Comparison of ENCODE assay signal across 26 cellular contexts in the genomic region with DNA sequence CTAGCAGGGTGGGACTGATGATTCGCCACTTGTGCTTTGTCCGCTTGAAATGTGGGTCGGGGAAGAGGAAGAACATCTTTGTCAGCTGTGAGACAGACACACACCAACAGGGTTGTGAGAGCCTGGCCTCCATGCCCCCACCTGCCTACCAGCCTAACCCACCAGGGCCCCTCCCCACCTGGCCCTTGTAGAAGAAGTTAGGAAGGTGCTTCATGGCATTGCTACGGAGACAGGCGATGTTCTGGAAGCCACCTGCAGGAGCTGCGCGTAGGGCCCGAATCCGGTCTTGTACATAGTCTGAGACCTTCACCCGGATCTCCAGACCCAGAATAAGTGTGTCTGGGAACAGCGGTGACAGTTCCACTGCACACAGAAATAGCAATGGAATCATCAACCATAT. TPM values are rescaled to one million over a fixed set of nuclear protein-coding genes. Genes with fewer than 3 reads are reported as not detected.
DNase-seq lines count a peak whose midpoint lies in the region; ATAC-seq and TF ChIP-seq lines count a peak whose summit lies in the region.
"Had no signal": no experiment of that assay in that cellular context is flagged by ENCODE, and none has a peak within 500 bp of the region (broad histone marks: within the 10 kb centered on the region; RNA-seq: fewer than 3 reads in every experiment).

No MANE protein-coding gene starts in this region.

- peak; percentile 60 for DNase-seq in activated effector memory CD4-positive, alpha-beta T cell treated with anti-CD3 and anti-CD28 coated beads, Interleukin-2, amount 50 U/mL, for 16 hours
- DNase-seq in activated effector memory CD4-positive, alpha-beta T cell treated with Interleukin-2 at 50 U/mL for 16 hours: no peak
- no peak for DNase-seq in immature natural killer cell
- no peak for DNase-seq in aorta
- DNase-seq: activated CD4-positive, alpha-beta T cell treated with anti-CD3 and anti-CD28 coated beads, Interleukin-2, amount 50 U/mL, for 48 hours; endodermal cell; esophagus squamous epithelium; foreskin melanocyte; HFFc6; Karpas-422; left cardiac atrium; NCI-H1417 treated with DMSO at 0.1 percent for 48 hours; NCI-H2107; NCI-H446 treated with DMSO at 0.1 percent for 48 hours; right lobe of liver; SK-N-SH; stimulated activated CD4-positive, alpha-beta T cell treated with anti-CD3 and anti-CD28 coated beads, Interleukin-2, amount 100 ng/mL, for 48 hours; trophoblast cell had no signal

- H3K4me3 ChIP-seq in HEK293 (ENCODE audit: low read depth, low read length) (no peak overlapping the region), aorta (ENCODE audit: low read length in 2 of 2) (no peak overlapping the region)
- H3K4me3 ChIP-seq: ascending aorta; BLaER1 treated with 17β-estradiol and CSF1 and Interleukin-3, amounts not matched to agents 10 nM and 100 nM; esophagus squamous epithelium; right lobe of liver had no signal

- H3K4me1 ChIP-seq in HEK293 (ENCODE audit: control insufficient read depth, insufficient read depth, low read length) (peaks cover 21% of the 10 kb centered on the region), aorta (ENCODE audit: control insufficient read depth in 1 of 2, insufficient read depth in 2 of 2, low read length in 2 of 2) (no peaks in the 10 kb centered on the region)

- no peaks in the 10 kb centered on the region for H3K9me3 ChIP-seq in HEK293 (ENCODE audit: control insufficient read depth, insufficient read depth, low read depth, low read length)
- no peaks in the 10 kb centered on the region for H3K9me3 ChIP-seq in aorta (ENCODE audit: control insufficient read depth, low read length)
- H3K9me3 ChIP-seq: ascending aorta, esophagus squamous epithelium, neutrophil, right lobe of liver, SK-N-SH had no signal

- no peaks in the 10 kb centered on the region for H3K9me3 Mint-ChIP-seq in immature natural killer cell
- H3K9me3 Mint-ChIP-seq: activated naive CD4-positive, alpha-beta T cell treated with anti-CD3 and anti-CD28 coated beads, Interleukin-2, amount 50 U/mL, for 72 hours; endodermal cell; HFFc6 had no signal

- H3K4me3 Mint-ChIP-seq in immature natural killer cell: peak overlapping the region in 4 of 5 donors; percentile 0 to 51 (median 48)
- H3K4me3 Mint-ChIP-seq: HFFc6 had no signal

- intact Hi-C loops in aorta (cut with DNase I): no loop called here

- H3K27ac ChIP-seq in HEK293 (ENCODE audit: extremely low read depth, low read depth, low read length): no peak overlapping the region
- no peak overlapping the region for H3K27ac ChIP-seq in aorta (ENCODE audit: low read depth in 1 of 2, low read length in 2 of 2)
- H3K27ac ChIP-seq: ascending aorta; BLaER1 treated with 17β-estradiol and CSF1 and Interleukin-3, amounts not matched to agents 10 nM and 100 nM; esophagus squamous epithelium; neutrophil; right lobe of liver had no signal

- no peaks in the 10 kb centered on the region for H3K27me3 ChIP-seq in aorta (ENCODE audit: control insufficient read depth in 1 of 2, insufficient read depth in 2 of 2, low read length in 1 of 2)
- H3K27me3 ChIP-seq: ascending aorta had no signal

- 94 to 96% methylated on average over 11 of the region's 11 CpGs for WGBS in aorta, 2 donors

- H3K4me1 Mint-ChIP-seq in immature natural killer cell: peaks cover 34 to 46% of the 10 kb centered on the region in 2 donors

- peaks cover 10 to 19% (median 13%) of the 10 kb centered on the region in 3 donors for H3K27me3 Mint-ChIP-seq in immature natural killer cell (ENCODE audit: low read depth in 3 of 3)

- H3K27ac Mint-ChIP-seq in immature natural killer cell: peak overlapping the region in 1 of 6 donors; percentile 15
- H3K27ac Mint-ChIP-seq: endodermal cell had no signal

- ATAC-seq in GM21367 (IDR thresholded peaks at IDR 0.05; ENCODE audit: unreplicated experiment) (no peak), aorta (ENCODE audit: low FRiP score) (no peak), GM21529 (IDR thresholded peaks at IDR 0.05; ENCODE audit: unreplicated experiment) (no peak)
- ATAC-seq: activated naive CD4-positive, alpha-beta T cell treated with anti-CD3 and anti-CD28 coated beads, Interleukin-2, amount 50 U/mL, for 72 hours; HepG2; left cardiac atrium; right lobe of liver had no signal

- no peak for TF ChIP-seq CTCF in HEK293 (tag by site-specific recombination; IDR thresholded peaks at IDR 0.05)

- CTCF ChIA-PET in HEK293 (lab: Yijun Ruan, JAX): interaction anchor here (0.6 to 2.1 kb wide), 2 partner anchors 10 to 103 kb away, joined by 4 to 6 read pairs; no protein-coding TSS in a partner anchor

- POLR2A ChIA-PET in HEK293 (lab: Yijun Ruan, JAX): no interaction called here

- H3K36me3 ChIP-seq in HEK293 (ENCODE audit: control insufficient read depth in 2 of 2, insufficient read depth in 1 of 2, low read length in 2 of 2) (peaks cover 5 to 32% of the 10 kb centered on the region in 2 experiments; a peak in 2 of 3 replicates), aorta (ENCODE audit: control insufficient read depth in 1 of 2, insufficient read depth in 2 of 2, low read length in 1 of 2) (no peaks in the 10 kb centered on the region)
- H3K36me3 ChIP-seq: neutrophil, right lobe of liver had no signal

- H3K36me3 Mint-ChIP-seq in immature natural killer cell: peaks cover 5 to 9% (median 6%) of the 10 kb centered on the region in 3 donors

TF ChIP-seq in HEK293, 187 proteins besides CTCF, POLR2A, EP300 and RAD21:
- TF ChIP-seq KLF10 (tag by site-specific recombination; IDR thresholded peaks at IDR 0.05) (no peak), ZNF48 (tag by site-specific recombination; IDR thresholded peaks at IDR 0.05) (no peak), FEZF1 (tag by site-specific recombination; IDR thresholded peaks at IDR 0.05) (no peak), ZNF521 (tag by site-specific recombination; IDR thresholded peaks at IDR 0.05) (no peak), ZNF175 (tag by site-specific recombination; IDR thresholded peaks at IDR 0.05) (no peak), YY1 (tag by site-specific recombination; IDR thresholded peaks at IDR 0.05) (no peak), EGR2 (tag by site-specific recombination; IDR thresholded peaks at IDR 0.05; ENCODE audit: low read depth) (no peak), ZNF600 (tag by site-specific recombination; IDR thresholded peaks at IDR 0.05) (peak; percentile 46)

RNA-seq across cellular contexts. Expression of gene METTL1, which starts 2.3 kb away (rescaled TPM):
- polyA plus RNA-seq in immature natural killer cell (10 to 100 TPM in 1 of 3 donors, 1 to 10 TPM in 2; 3.5 to 11.8 (median 6.7) TPM), aorta (10 to 100 TPM in 1 of 2 donors, 1 to 10 TPM in 1; 9.5 to 16.1 TPM)
- total RNA-seq in aorta: 10 to 100 TPM; 15.4 to 16.2 TPM

RNA-seq across cellular contexts. Expression of gene CYP27B1, which starts 2.7 kb away (rescaled TPM):
- polyA plus RNA-seq in immature natural killer cell (not detected), aorta (under 1 TPM in 1 of 2 donors, not detected in 1; 0.28 TPM)
- total RNA-seq in aorta: 1 to 10 TPM in 1 of 2 donors, under 1 TPM in 1; 0.94 to 1.5 TPM
- total RNA-seq: ascending aorta had no signal

RNA-seq across cellular contexts. Expression of gene EEF1AKMT3, which starts 2.8 kb away (rescaled TPM):
- polyA plus RNA-seq in immature natural killer cell (1 to 10 TPM; 1.3 to 3.4 (median 2.8) TPM), aorta (1 to 10 TPM; 4.5 to 6.7 TPM)
- 10 to 100 TPM in 1 of 2 donors, 1 to 10 TPM in 1; 8.4 to 10.9 TPM for total RNA-seq in aorta

RNA-seq across cellular contexts. Expression of gene TSFM, which starts 13.0 kb away (rescaled TPM):
- 10 to 100 TPM; 22.2 to 38.6 (median 23.4) TPM for polyA plus RNA-seq in immature natural killer cell
- total RNA-seq in aorta: 10 to 100 TPM; 15.0 to 17.2 TPM
- 10 to 100 TPM; 21.4 to 22.9 TPM for polyA plus RNA-seq in aorta

RNA-seq across cellular contexts. Expression of gene MARCHF9, which starts 14.7 kb away (rescaled TPM):
- polyA plus RNA-seq in immature natural killer cell (1 to 10 TPM; 1.7 to 4.4 (median 3.7) TPM), aorta (10 to 100 TPM in 1 of 2 donors, 1 to 10 TPM in 1; 4.8 to 29.9 TPM)
- 10 to 100 TPM; 10.8 to 17.1 TPM for total RNA-seq in aorta
